Comparison of ENCODE assay signal across 1 cellular context in the genomic region with DNA sequence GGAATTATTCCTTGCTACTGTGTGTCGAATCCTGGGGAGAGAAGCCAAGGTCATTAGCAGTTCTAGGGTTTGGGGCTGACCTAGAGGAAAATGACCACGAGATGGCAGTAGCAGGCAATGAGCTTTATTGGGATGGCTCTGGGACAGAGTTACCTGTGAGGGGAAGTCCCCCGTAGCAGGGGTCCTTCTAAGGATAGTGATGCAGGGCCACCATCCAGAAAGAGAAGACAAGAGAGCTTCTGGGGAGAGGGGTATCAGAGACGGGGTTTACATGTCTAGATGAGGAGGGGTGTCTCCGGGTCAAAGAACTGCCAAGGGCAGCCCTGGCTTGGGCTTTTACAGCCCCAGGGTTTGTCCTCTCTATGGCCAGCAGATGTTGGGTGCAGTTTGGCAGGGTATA.
TF ChIP-seq lines count a peak whose summit lies in the region.

No MANE protein-coding gene starts in this region.

TF ChIP-seq in GM12878, 131 proteins besides CTCF, POLR2A, EP300 and RAD21 (continued from another document):
- no peak for TF ChIP-seq E2F8 (IDR thresholded peaks at IDR 0.05; ENCODE audit: low read depth, partially characterized antibody)
- TF ChIP-seq RELA (IDR thresholded peaks at IDR 0.05; ENCODE audit: borderline replicate concordance, partially characterized antibody) = no peak
- TF ChIP-seq SPI1 (IDR thresholded peaks at IDR 0.05; ENCODE audit: borderline replicate concordance, insufficient read depth, low read depth, low read length) = no peak
- no peak for TF ChIP-seq BACH1 (IDR thresholded peaks at IDR 0.05; ENCODE audit: borderline replicate concordance)
- TF ChIP-seq FOS (IDR thresholded peaks at IDR 0.05; ENCODE audit: borderline replicate concordance, extremely low read depth, insufficient read length) = no peak
